ENCODE assay signal across 8 cellular contexts in the genomic region with DNA sequence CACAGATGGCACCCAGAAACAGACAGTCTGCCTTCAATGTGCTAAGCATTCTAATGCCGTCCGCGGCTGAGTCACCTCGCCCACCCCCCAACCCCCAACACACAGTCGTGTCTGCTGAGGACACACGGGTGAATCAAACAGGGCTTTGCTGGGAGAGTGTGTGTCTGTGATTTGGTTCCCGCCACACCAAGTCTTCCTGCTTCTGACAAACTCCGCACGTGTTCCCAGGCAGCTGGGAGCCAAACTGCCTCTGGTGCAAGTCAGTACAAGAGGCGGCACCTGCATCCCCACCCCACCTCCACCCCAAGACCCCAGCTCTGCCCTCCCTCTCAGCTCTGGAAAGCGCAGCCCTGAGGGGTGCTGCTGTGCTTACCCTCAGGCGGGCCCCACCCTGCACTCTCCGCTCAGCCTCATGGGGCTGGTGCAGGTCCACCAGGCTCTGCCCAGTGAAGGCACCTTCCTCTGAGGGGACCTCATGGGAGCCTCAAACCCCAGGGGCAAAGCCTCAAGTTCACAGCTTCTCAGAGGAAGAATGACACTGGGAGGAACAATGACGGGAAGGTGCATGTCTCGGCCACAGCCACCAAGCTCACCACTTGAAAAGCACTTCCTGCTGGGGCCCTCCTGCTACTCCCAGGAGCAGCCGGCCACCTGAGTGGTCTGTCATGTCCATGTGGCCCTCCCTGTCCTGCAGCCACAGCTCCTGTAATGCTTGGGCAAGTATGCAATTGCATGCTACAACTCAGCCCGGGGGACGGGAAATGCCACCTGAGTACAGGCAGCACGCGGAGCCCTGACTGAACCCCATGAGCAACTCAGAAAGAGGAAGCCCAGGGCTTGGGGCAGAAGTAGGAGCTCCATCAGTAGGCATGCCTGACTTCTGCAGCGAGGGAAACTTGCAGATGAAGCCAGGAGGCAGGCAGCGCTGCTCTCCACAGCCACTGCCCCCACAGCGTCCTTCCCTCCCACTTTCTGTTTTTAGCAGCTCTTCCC. TPM values are rescaled to one million over a fixed set of nuclear protein-coding genes. Genes with fewer than 3 reads are reported as not detected.
DNase-seq lines count a peak whose midpoint lies in the region; ATAC-seq and TF ChIP-seq lines count a peak whose summit lies in the region.

No MANE protein-coding gene starts in this region.

- POLR2A ChIA-PET in HEK293 (lab: Yijun Ruan, JAX), result interaction anchor here (0.9 to 1.3 kb wide), 3 partner anchors 14 to 73 kb away, joined by 3 to 4 read pairs (median 3); a partner anchor contains a TSS

- DNase-seq in anterior cingulate cortex (lab: John Stamatoyannopoulos, UW) (peak in 32 of 58 donors; percentile 14 to 64 (median 40)), left lung (peak; percentile 75 to 84), stomach (no peak), H7 (no peak), NCI-H1417 (lab: John Stamatoyannopoulos, UW) (no peak)

- TF ChIP-seq POLR2A in stomach (IDR thresholded peaks at IDR 0.05), result no peak

- no peak overlapping the region for H3K4me3 ChIP-seq in HEK293 (ENCODE audit: low read depth, low read length)
- H3K4me3 ChIP-seq in left lung, result no peak overlapping the region
- H3K4me3 ChIP-seq in stomach, result peak overlapping the region in 3 of 4 donors; percentile 3 to 28 (median 7)
- H3K4me3 ChIP-seq in H7 (ENCODE audit: insufficient read depth, low read depth, low read length), result no peak overlapping the region

- no peak for TF ChIP-seq EP300 in stomach (IDR thresholded peaks at IDR 0.05)

- H3K4me3 Mint-ChIP-seq in T-helper 1 cell treated with Interleukin-12 subunit alpha and Interleukin-12 subunit beta and Interleukin-4 antibody, amounts not matched to agents 30 μg/mL and 1 μg/mL, for 36 hours, result peak overlapping the region; percentile 79

- peak overlapping the region; percentile 91 for H3K27ac Mint-ChIP-seq in T-helper 1 cell treated with Interleukin-12 subunit alpha and Interleukin-12 subunit beta and Interleukin-4 antibody, amounts not matched to agents 30 μg/mL and 1 μg/mL, for 36 hours

- H3K36me3 ChIP-seq in HEK293 (ENCODE audit: control insufficient read depth in 2 of 2, insufficient read depth in 1 of 2, low read length in 2 of 2), result peaks cover 0 to 3% of the 10 kb centered on the region in 2 experiments; a peak in 1 of 3 replicates
- H3K36me3 ChIP-seq in left lung, result no peaks in the 10 kb centered on the region
- no peaks in the 10 kb centered on the region for H3K36me3 ChIP-seq in stomach
- no peaks in the 10 kb centered on the region for H3K36me3 ChIP-seq in H7 (replicated peaks; ENCODE audit: control insufficient read depth, insufficient read depth, low read length)

- peaks cover 80% of the 10 kb centered on the region for H3K4me1 Mint-ChIP-seq in T-helper 1 cell treated with Interleukin-12 subunit alpha and Interleukin-12 subunit beta and Interleukin-4 antibody, amounts not matched to agents 30 μg/mL and 1 μg/mL, for 36 hours (ENCODE audit: low read depth)

- H3K4me1 ChIP-seq in HEK293 (ENCODE audit: control insufficient read depth, insufficient read depth, low read length), result peaks cover 32% of the 10 kb centered on the region
- H3K4me1 ChIP-seq in left lung, result peaks cover 38 to 85% of the 10 kb centered on the region in 2 donors
- peaks cover 69 to 92% (median 85%) of the 10 kb centered on the region in 4 donors for H3K4me1 ChIP-seq in stomach

- H3K36me3 Mint-ChIP-seq in T-helper 1 cell treated with Interleukin-12 subunit alpha and Interleukin-12 subunit beta and Interleukin-4 antibody, amounts not matched to agents 30 μg/mL and 1 μg/mL, for 36 hours (ENCODE audit: low read depth), result peaks cover 2% of the 10 kb centered on the region

- no peak for TF ChIP-seq CTCF in HEK293 (tag by site-specific recombination; IDR thresholded peaks at IDR 0.05)
- no peak for TF ChIP-seq CTCF in left lung (IDR thresholded peaks at IDR 0.05)
- no peak for TF ChIP-seq CTCF in stomach (IDR thresholded peaks at IDR 0.05)

- no peaks in the 10 kb centered on the region for H3K9me3 Mint-ChIP-seq in T-helper 1 cell treated with Interleukin-12 subunit alpha and Interleukin-12 subunit beta and Interleukin-4 antibody, amounts not matched to agents 30 μg/mL and 1 μg/mL, for 36 hours

- peak; percentile 31 for ATAC-seq in left lung
- ATAC-seq in HG02885 (IDR thresholded peaks at IDR 0.05; ENCODE audit: poor library complexity, unreplicated experiment), result no peak

- CTCF ChIA-PET in HEK293 (lab: Yijun Ruan, JAX), result interaction anchor here (0.6 kb wide), 1 partner anchor 25 kb away, joined by 3 read pairs; no protein-coding TSS in a partner anchor

- H3K9me3 ChIP-seq in HEK293 (ENCODE audit: control insufficient read depth, insufficient read depth, low read depth, low read length), result no peaks in the 10 kb centered on the region
- no peaks in the 10 kb centered on the region for H3K9me3 ChIP-seq in left lung
- no peaks in the 10 kb centered on the region for H3K9me3 ChIP-seq in stomach

- 42 to 56% (median 45%) methylated on average over 18 to 23 of the region's 23 CpGs for WGBS in stomach, 5 donors

- no peaks in the 10 kb centered on the region for H3K27me3 ChIP-seq in left lung
- H3K27me3 ChIP-seq in stomach, result no peaks in the 10 kb centered on the region
- H3K27me3 ChIP-seq in H7 (ENCODE audit: control insufficient read depth, insufficient read depth, low read length), result no peaks in the 10 kb centered on the region

- intact Hi-C loops in left lung (cut with DNase I) (no loop called here), stomach (cut with DNase I; ENCODE audit: low total_unique reads) (no loop called here)

- H3K27ac ChIP-seq in HEK293 (ENCODE audit: extremely low read depth, low read depth, low read length), result no peak overlapping the region
- H3K27ac ChIP-seq in left lung, result peak overlapping the region; percentile 13 to 74
- H3K27ac ChIP-seq in stomach, result peak overlapping the region in 4 of 5 donors; percentile 3 to 77 (median 70)

- no peaks in the 10 kb centered on the region for H3K27me3 Mint-ChIP-seq in T-helper 1 cell treated with Interleukin-12 subunit alpha and Interleukin-12 subunit beta and Interleukin-4 antibody, amounts not matched to agents 30 μg/mL and 1 μg/mL, for 36 hours (ENCODE audit: low read depth)

TF ChIP-seq in HEK293, 187 proteins besides CTCF, POLR2A, EP300 and RAD21 (continues in another document):
- TF ChIP-seq ZBTB48 (tag by site-specific recombination; IDR thresholded peaks at IDR 0.05) (no peak), IKZF3 (tag by site-specific recombination; IDR thresholded peaks at IDR 0.05) (no peak), MEIS1 (CRISPR knock-in tag; IDR thresholded peaks at IDR 0.05; ENCODE audit: borderline replicate concordance) (no peak), ZNF354C (tag by site-specific recombination; IDR thresholded peaks at IDR 0.05; ENCODE audit: borderline replicate concordance, low read depth) (no peak), ZNF555 (tag by site-specific recombination; conservative IDR thresholded peaks at IDR 0.05) (no peak), ZNF837 (tag by site-specific recombination; IDR thresholded peaks at IDR 0.05) (no peak)
- TF ChIP-seq, protein P1, sequence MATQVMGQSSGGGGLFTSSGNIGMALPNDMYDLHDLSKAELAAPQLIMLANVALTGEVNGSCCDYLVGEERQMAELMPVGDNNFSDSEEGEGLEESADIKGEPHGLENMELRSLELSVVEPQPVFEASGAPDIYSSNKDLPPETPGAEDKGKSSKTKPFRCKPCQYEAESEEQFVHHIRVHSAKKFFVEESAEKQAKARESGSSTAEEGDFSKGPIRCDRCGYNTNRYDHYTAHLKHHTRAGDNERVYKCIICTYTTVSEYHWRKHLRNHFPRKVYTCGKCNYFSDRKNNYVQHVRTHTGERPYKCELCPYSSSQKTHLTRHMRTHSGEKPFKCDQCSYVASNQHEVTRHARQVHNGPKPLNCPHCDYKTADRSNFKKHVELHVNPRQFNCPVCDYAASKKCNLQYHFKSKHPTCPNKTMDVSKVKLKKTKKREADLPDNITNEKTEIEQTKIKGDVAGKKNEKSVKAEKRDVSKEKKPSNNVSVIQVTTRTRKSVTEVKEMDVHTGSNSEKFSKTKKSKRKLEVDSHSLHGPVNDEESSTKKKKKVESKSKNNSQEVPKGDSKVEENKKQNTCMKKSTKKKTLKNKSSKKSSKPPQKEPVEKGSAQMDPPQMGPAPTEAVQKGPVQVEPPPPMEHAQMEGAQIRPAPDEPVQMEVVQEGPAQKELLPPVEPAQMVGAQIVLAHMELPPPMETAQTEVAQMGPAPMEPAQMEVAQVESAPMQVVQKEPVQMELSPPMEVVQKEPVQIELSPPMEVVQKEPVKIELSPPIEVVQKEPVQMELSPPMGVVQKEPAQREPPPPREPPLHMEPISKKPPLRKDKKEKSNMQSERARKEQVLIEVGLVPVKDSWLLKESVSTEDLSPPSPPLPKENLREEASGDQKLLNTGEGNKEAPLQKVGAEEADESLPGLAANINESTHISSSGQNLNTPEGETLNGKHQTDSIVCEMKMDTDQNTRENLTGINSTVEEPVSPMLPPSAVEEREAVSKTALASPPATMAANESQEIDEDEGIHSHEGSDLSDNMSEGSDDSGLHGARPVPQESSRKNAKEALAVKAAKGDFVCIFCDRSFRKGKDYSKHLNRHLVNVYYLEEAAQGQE (tag by site-specific recombination; IDR thresholded peaks at IDR 0.05), result no peak
- TF ChIP-seq, protein P2, sequence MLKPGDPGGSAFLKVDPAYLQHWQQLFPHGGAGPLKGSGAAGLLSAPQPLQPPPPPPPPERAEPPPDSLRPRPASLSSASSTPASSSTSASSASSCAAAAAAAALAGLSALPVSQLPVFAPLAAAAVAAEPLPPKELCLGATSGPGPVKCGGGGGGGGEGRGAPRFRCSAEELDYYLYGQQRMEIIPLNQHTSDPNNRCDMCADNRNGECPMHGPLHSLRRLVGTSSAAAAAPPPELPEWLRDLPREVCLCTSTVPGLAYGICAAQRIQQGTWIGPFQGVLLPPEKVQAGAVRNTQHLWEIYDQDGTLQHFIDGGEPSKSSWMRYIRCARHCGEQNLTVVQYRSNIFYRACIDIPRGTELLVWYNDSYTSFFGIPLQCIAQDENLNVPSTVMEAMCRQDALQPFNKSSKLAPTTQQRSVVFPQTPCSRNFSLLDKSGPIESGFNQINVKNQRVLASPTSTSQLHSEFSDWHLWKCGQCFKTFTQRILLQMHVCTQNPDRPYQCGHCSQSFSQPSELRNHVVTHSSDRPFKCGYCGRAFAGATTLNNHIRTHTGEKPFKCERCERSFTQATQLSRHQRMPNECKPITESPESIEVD (tag by site-specific recombination; IDR thresholded peaks at IDR 0.05), result no peak

RNA-seq across cellular contexts. Expression of a gene that starts 15.1 kb away (rescaled TPM):
- total RNA-seq in left lung, result 10 to 100 TPM; 47.0 to 55.9 TPM
- 10 to 100 TPM; 18.3 to 63.7 (median 52.5) TPM for total RNA-seq in stomach
- polyA plus RNA-seq in stomach, result 10 to 100 TPM; 16.2 to 21.7 (median 16.8) TPM
- 12.5 and 14.7 TPM in 2 replicates for total RNA-seq in H7 (2014; rRNA removed; shearing (Covaris generic))

RNA-seq across cellular contexts. Expression of a gene that starts 40.7 kb away (rescaled TPM):
- total RNA-seq in left lung (10 to 100 TPM; 10.0 to 10.3 TPM), stomach (10 to 100 TPM in 2 of 5 donors, 1 to 10 TPM in 2, under 1 TPM in 1; 0.58 to 41.7 (median 6.2) TPM)
- 1 to 10 TPM; 2.9 to 4.8 (median 3.8) TPM for polyA plus RNA-seq in stomach
- total RNA-seq in H7 (2014; rRNA removed; shearing (Covaris generic)), result 12.0 and 14.2 TPM in 2 replicates

RNA-seq across cellular contexts. Expression of a gene that starts 45.1 kb away (rescaled TPM):
- total RNA-seq in left lung (10 to 100 TPM; 28.1 to 38.0 TPM), stomach (10 to 100 TPM in 2 of 5 donors, 1 to 10 TPM in 3; 3.5 to 64.7 (median 9.0) TPM)
- 10 to 100 TPM; 11.5 to 15.8 (median 11.6) TPM for polyA plus RNA-seq in stomach
- total RNA-seq in H7 (2014; rRNA removed; shearing (Covaris generic)), result 14.3 and 17.1 TPM in 2 replicates

Comparison
In these comparisons a context has a peak if more than half of its experiments do, and no peak if none do; other contexts are left out.
1. H3K4me3 ChIP-seq: peak in stomach (3 of 4); none in HEK293 (single experiment), left lung (0 of 2) and H7 (single experiment).
2. DNase-seq: peak in anterior cingulate cortex (32 of 58) and left lung (2 of 2); none in stomach (single experiment), H7 (single experiment) and NCI-H1417 (0 of 3).